14 cellular contexts compared by ENCODE assay signal in the genomic region with DNA sequence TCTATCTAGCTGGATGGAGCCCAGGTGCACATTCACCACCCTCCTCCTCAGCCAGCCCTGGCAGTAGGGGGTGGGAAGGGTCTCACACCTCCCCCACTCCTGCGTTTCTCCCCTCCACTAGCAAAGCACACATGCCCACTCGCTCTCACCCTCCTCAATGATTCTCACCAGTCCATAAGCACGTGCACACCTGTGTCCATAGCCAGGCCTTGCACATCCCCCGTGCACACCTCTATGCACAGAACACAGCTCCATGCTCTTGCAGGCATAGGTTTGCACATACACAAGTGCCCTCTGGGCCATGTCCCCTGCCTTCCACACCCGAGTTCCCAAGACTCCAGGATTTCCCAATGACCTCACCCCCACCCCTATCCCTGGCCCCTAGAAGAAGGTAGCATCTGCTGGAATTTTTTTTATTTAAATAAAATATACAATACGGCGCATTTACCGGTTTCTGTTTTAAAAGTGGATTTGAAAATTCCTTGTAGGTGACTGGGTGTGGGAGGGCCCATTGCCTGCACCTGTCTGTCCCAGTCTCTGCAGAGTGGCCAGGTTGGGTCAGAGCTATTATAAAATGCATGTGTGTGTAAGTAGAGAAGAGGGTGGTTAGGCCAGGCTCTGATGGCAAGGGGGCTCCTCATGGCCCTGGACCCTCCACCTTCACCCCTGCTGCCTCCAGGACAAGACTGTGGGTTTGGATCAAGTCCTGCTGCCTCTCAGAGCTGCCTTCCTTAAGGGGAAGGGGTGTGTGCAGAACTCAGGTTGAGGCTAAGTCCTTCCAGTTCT. TPM values are rescaled to one million over a fixed set of nuclear protein-coding genes. Genes with fewer than 3 reads are reported as not detected.
A peak's percentile ranks its signal among the peaks of the same experiment; 100 is the strongest.
DNase-seq lines count a peak whose midpoint lies in the region; ATAC-seq and TF ChIP-seq lines count a peak whose summit lies in the region.
"Had no signal": no experiment of that assay in that cellular context is flagged by ENCODE, and none has a peak within 500 bp of the region (broad histone marks: within the 10 kb centered on the region; RNA-seq: fewer than 3 reads in every experiment).

No MANE protein-coding gene starts in this region.

- intact Hi-C loops in Right ventricle myocardium superior (cut with DNase I) = no loop called here
- intact Hi-C loops in left ventricle myocardium superior (cut with micrococcal nuclease) = loop anchor here (10.0 kb wide), 1 partner anchor 225 kb away; no protein-coding TSS in a partner anchor
- intact Hi-C loops in activated B cell treated with CpG ODN at 0.5 μM for 24 hours (cut with micrococcal nuclease) = no loop called here

- H3K27ac Mint-ChIP-seq in activated B cell treated with CpG ODN at 0.5 μM for 24 hours = peak overlapping the region; percentile 30
- H3K27ac Mint-ChIP-seq in stimulated activated memory B cell treated with anti-CD40 and anti-IgM and Interleukin-4, amounts not matched to agents 10 μg/mL and 1 μg/mL and 100 μg/mL, for 72 hours = peak overlapping the region; percentile 26
- H3K27ac Mint-ChIP-seq: CD4-positive, CD25-positive, alpha-beta regulatory T cell had no signal

- peaks cover 3% of the 10 kb centered on the region for H3K27me3 Mint-ChIP-seq in activated B cell treated with CpG ODN at 0.5 μM for 24 hours
- peaks cover 16% of the 10 kb centered on the region for H3K27me3 Mint-ChIP-seq in stimulated activated memory B cell treated with anti-CD40 and anti-IgM and Interleukin-4, amounts not matched to agents 10 μg/mL and 1 μg/mL and 100 μg/mL, for 72 hours

- ATAC-seq in Right ventricle myocardium superior (ENCODE audit: poor library complexity) = peak; percentile 21
- ATAC-seq in left ventricle myocardium superior = no peak
- no peak for ATAC-seq in activated B cell treated with CpG ODN at 0.5 μM for 24 hours (ENCODE audit: low read depth)
- ATAC-seq in stimulated activated memory B cell treated with anti-CD40 and anti-IgM and Interleukin-4, amounts not matched to agents 10 μg/mL and 1 μg/mL and 100 μg/mL, for 72 hours = no peak
- ATAC-seq in GM18861 (IDR thresholded peaks at IDR 0.05; ENCODE audit: unreplicated experiment) = no peak

- no peaks in the 10 kb centered on the region for H3K9me3 Mint-ChIP-seq in activated B cell treated with CpG ODN at 0.5 μM for 24 hours
- H3K9me3 Mint-ChIP-seq in stimulated activated memory B cell treated with anti-CD40 and anti-IgM and Interleukin-4, amounts not matched to agents 10 μg/mL and 1 μg/mL and 100 μg/mL, for 72 hours = no peaks in the 10 kb centered on the region
- H3K9me3 Mint-ChIP-seq: CD4-positive, CD25-positive, alpha-beta regulatory T cell had no signal

- DNase-seq in Right ventricle myocardium superior = no peak
- DNase-seq in left ventricle myocardium superior = no peak
- no peak for DNase-seq in activated B cell treated with CpG ODN at 0.5 μM for 24 hours
- DNase-seq in mesenteric fat pad (ENCODE audit: low spot score) = peak; percentile 64
- no peak for DNase-seq in NCI-H146 treated with DMSO at 0.1 percent for 48 hours (lab: John Stamatoyannopoulos, UW; ENCODE audit: unreplicated experiment)
- no peak for DNase-seq in GM19238 (ENCODE audit: insufficient read length, low spot score)
- DNase-seq: CD4-positive, CD25-positive, alpha-beta regulatory T cell; NCI-H187 treated with DMSO at 0.1 percent for 48 hours; NCI-H2171 treated with DMSO at 0.1 percent for 48 hours; NCI-H82; SHP77 treated with DMSO at 0.1 percent for 48 hours had no signal

- CTCF ChIA-PET in activated B cell treated with CpG ODN at 0.5 μM for 24 hours (lab: Charles Lee) = no interaction called here

- peaks cover 19% of the 10 kb centered on the region for H3K4me1 Mint-ChIP-seq in activated B cell treated with CpG ODN at 0.5 μM for 24 hours
- peaks cover 26% of the 10 kb centered on the region for H3K4me1 Mint-ChIP-seq in stimulated activated memory B cell treated with anti-CD40 and anti-IgM and Interleukin-4, amounts not matched to agents 10 μg/mL and 1 μg/mL and 100 μg/mL, for 72 hours

- no peaks in the 10 kb centered on the region for H3K36me3 Mint-ChIP-seq in activated B cell treated with CpG ODN at 0.5 μM for 24 hours (ENCODE audit: low read depth)
- no peaks in the 10 kb centered on the region for H3K36me3 Mint-ChIP-seq in stimulated activated memory B cell treated with anti-CD40 and anti-IgM and Interleukin-4, amounts not matched to agents 10 μg/mL and 1 μg/mL and 100 μg/mL, for 72 hours
- H3K36me3 Mint-ChIP-seq: CD4-positive, CD25-positive, alpha-beta regulatory T cell had no signal

- H3K4me3 Mint-ChIP-seq in activated B cell treated with CpG ODN at 0.5 μM for 24 hours = no peak overlapping the region
- H3K4me3 Mint-ChIP-seq in stimulated activated memory B cell treated with anti-CD40 and anti-IgM and Interleukin-4, amounts not matched to agents 10 μg/mL and 1 μg/mL and 100 μg/mL, for 72 hours = no peak overlapping the region
- H3K4me3 Mint-ChIP-seq: CD4-positive, CD25-positive, alpha-beta regulatory T cell had no signal

- POLR2A ChIA-PET in activated B cell treated with CpG ODN at 0.5 μM for 24 hours (lab: Charles Lee) = interaction anchor here (1.5 kb wide), 1 partner anchor 314 kb away, joined by 5 read pairs; a partner anchor contains a TSS

- no peak for TF ChIP-seq CTCF in activated B cell treated with CpG ODN at 0.5 μM for 24 hours (IDR thresholded peaks at IDR 0.05)

RNA-seq across cellular contexts. Expression of a gene that starts 49.1 kb away (rescaled TPM):
- total RNA-seq in Right ventricle myocardium superior (16.6 TPM), left ventricle myocardium superior (21.1 TPM), activated B cell treated with CpG ODN at 0.5 μM for 24 hours (not detected in 2 replicates), mesenteric fat pad (not detected)
- total RNA-seq: CD4-positive, CD25-positive, alpha-beta regulatory T cell; NCI-H460 had no signal

Comparison
In these comparisons a context has a peak if more than half of its experiments do, and no peak if none do; other contexts are left out.
1. RNA of a gene that starts 49.1 kb away (total RNA-seq): 21.1 TPM in left ventricle myocardium superior (single experiment) and 16.6 TPM in Right ventricle myocardium superior (single experiment); not detected in activated B cell treated with CpG ODN at 0.5 μM for 24 hours and not detected in mesenteric fat pad (single experiment); every median in the first group is over 10 times any median in the second.